ENCODE assay signal across 10 cellular contexts in genomic region chr3:156787926-156788663, GRCh38. TPM values are rescaled to one million over a fixed set of nuclear protein-coding genes. Genes with fewer than 3 reads are reported as not detected.
DNase-seq lines count a peak whose midpoint lies in the region; ATAC-seq lines count a peak whose summit lies in the region.
"Had no signal": no experiment of that assay in that cellular context is flagged by ENCODE, and none has a peak within 500 bp of the region (broad histone marks: within the 10 kb centered on the region; RNA-seq: fewer than 3 reads in every experiment).

No MANE protein-coding gene starts in this region.

- ATAC-seq in GM21529 (IDR thresholded peaks at IDR 0.05; ENCODE audit: unreplicated experiment): peak; percentile 80

- DNase-seq in ELR (ENCODE audit: low read depth): peak; percentile 98
- DNase-seq in LHCN-M2 (ENCODE audit: low read depth): peak; percentile 97
- DNase-seq in epidermal melanocyte (ENCODE audit: insufficient read length, low spot score): peak; percentile 32
- no peak for DNase-seq in OCI-M2 (lab: John Stamatoyannopoulos, UW; ENCODE audit: unreplicated experiment)
- DNase-seq in NCI-H1092 treated with DMSO at 0.1 percent for 48 hours (lab: John Stamatoyannopoulos, UW): no peak
- no peak for DNase-seq in SKM-1 (lab: John Stamatoyannopoulos, UW; ENCODE audit: unreplicated experiment)
- DNase-seq in NCI-H2107 (lab: John Stamatoyannopoulos, UW): no peak
- DNase-seq: heart right ventricle, upper lobe of left lung had no signal

RNA-seq across cellular contexts. Expression of gene LEKR1, which starts 38.1 kb away (rescaled TPM):
- 0.34 and 1.5 TPM in 2 replicates for total RNA-seq in LHCN-M2 (2014; rRNA removed)
- 0.89 TPM for polyA plus RNA-seq in LHCN-M2 (2012)

Comparison
In these comparisons a context has a peak if more than half of its experiments do, and no peak if none do; other contexts are left out.
1. DNase-seq: peak in ELR (single experiment), LHCN-M2 (single experiment) and epidermal melanocyte (single experiment); none in OCI-M2 (single experiment), NCI-H1092 treated with DMSO at 0.1 percent for 48 hours (single experiment), SKM-1 (single experiment) and NCI-H2107 (single experiment).